Comparison of ENCODE assay signal across 8 cellular contexts in genomic region chr20:62791301-62792181, GRCh38. TPM values are rescaled to one million over a fixed set of nuclear protein-coding genes. Genes with fewer than 3 reads are reported as not detected.
DNase-seq lines count a peak whose midpoint lies in the region; ATAC-seq, FAIRE-seq and TF ChIP-seq lines count a peak whose summit lies in the region.

No MANE protein-coding gene starts in this region.

- H3K4me1 ChIP-seq in breast epithelium, result no peaks in the 10 kb centered on the region

- no peak for FAIRE-seq in H54 (lab: Jason Lieb, UNC)

- H3K27ac ChIP-seq in VCaP (no peak overlapping the region), breast epithelium (no peak overlapping the region)

- no peaks in the 10 kb centered on the region for H3K9me3 ChIP-seq in breast epithelium

- peak; percentile 84 for DNase-seq in AG08396 (ENCODE audit: low spot score)
- DNase-seq in H54 (ENCODE audit: insufficient read length, low spot score), result peak; percentile 90
- peak; percentile 86 for DNase-seq in NCI-H2227 treated with DMSO at 0.1 percent for 48 hours (lab: John Stamatoyannopoulos, UW)
- DNase-seq in breast epithelium (ENCODE audit: low spot score in 2 of 2), result peak; percentile 67 to 78
- peak; percentile 86 for DNase-seq in iris pigment epithelial cell (ENCODE audit: low read depth)
- peak; percentile 60 to 74 for DNase-seq in stimulated activated CD4-positive, alpha-beta T cell treated with anti-CD3 and anti-CD28 coated beads, Interleukin-15, amount 100 ng/mL, for 48 hours (ENCODE audit: low read depth in 2 of 2)

- TF ChIP-seq CTCF in VCaP (conservative IDR thresholded peaks at IDR 0.05) (peak; percentile 98), breast epithelium (IDR thresholded peaks at IDR 0.05) (peak; percentile 75 to 88 (median 84))

- intact Hi-C loops in breast epithelium (cut with DNase I; ENCODE audit: low total_unique reads), result no loop called here

- no peak for ATAC-seq in HG02973 (IDR thresholded peaks at IDR 0.05; ENCODE audit: unreplicated experiment)

- no peak overlapping the region for H3K4me3 ChIP-seq in breast epithelium

- TF ChIP-seq POLR2A in H54 (IDR thresholded peaks at IDR 0.05; ENCODE audit: low read depth, low read length) (no peak), breast epithelium (IDR thresholded peaks at IDR 0.05) (no peak)

- H3K27me3 ChIP-seq in breast epithelium, result no peaks in the 10 kb centered on the region

- H3K36me3 ChIP-seq in breast epithelium, result no peaks in the 10 kb centered on the region

RNA-seq across cellular contexts. Expression of gene MRGBP, which starts 4.7 kb away (rescaled TPM):
- 10 to 100 TPM in 2 of 3 donors, 1 to 10 TPM in 1; 8.5 to 12.9 (median 12.5) TPM for total RNA-seq in breast epithelium

RNA-seq across cellular contexts. Expression of gene OGFR, which starts 13.1 kb away (rescaled TPM):
- 10 to 100 TPM; 38.5 to 45.3 (median 44.2) TPM for total RNA-seq in breast epithelium

RNA-seq across cellular contexts. Expression of gene COL9A3, which starts 25.3 kb away (rescaled TPM):
- 10 to 100 TPM in 1 of 3 donors, 1 to 10 TPM in 1, under 1 TPM in 1; 0.16 to 10.2 (median 5.0) TPM for total RNA-seq in breast epithelium
